17 cellular contexts compared by ENCODE assay signal in genomic region chr12:97283297-97283696, GRCh38.
DNase-seq lines count a peak whose midpoint lies in the region; ATAC-seq and TF ChIP-seq lines count a peak whose summit lies in the region.
"Had no signal": no experiment of that assay in that cellular context is flagged by ENCODE, and none has a peak within 500 bp of the region (broad histone marks: within the 10 kb centered on the region; RNA-seq: fewer than 3 reads in every experiment).

No MANE protein-coding gene starts in this region.

- H3K9me3 ChIP-seq in HCT116 (ENCODE audit: control insufficient read depth in 1 of 2, insufficient read depth in 1 of 2, low read depth in 1 of 2, low read length in 2 of 2) (no peaks in the 10 kb centered on the region), T-helper 17 cell (ENCODE audit: control insufficient read depth, low read length, poor library complexity, severe bottlenecking) (no peaks in the 10 kb centered on the region)

- H3K27me3 Mint-ChIP-seq in activated naive CD4-positive, alpha-beta T cell treated with anti-CD3 and anti-CD28 coated beads for 36 hours (ENCODE audit: low read depth) = peaks cover 7% of the 10 kb centered on the region
- peaks cover 34% of the 10 kb centered on the region for H3K27me3 Mint-ChIP-seq in T-helper 17 cell

- peak; percentile 31 for DNase-seq in activated naive CD4-positive, alpha-beta T cell treated with anti-CD3 and anti-CD28 coated beads for 36 hours
- DNase-seq in activated naive CD4-positive, alpha-beta T cell (lab: John Stamatoyannopoulos, UW) = no peak
- DNase-seq in HCT116 (ENCODE audit: low read depth, low spot score) (no peak), T-helper 17 cell (no peak), NCI-H226 (no peak)
- DNase-seq in stimulated activated CD8-positive, alpha-beta memory T cell treated with anti-CD3 and anti-CD28 coated beads, Interleukin-4, amount 100 ng/mL, for 48 hours = peak; percentile 27
- DNase-seq: activated CD8-positive, alpha-beta memory T cell treated with anti-CD3 and anti-CD28 coated beads, Interleukin-2, amount 10 ng/mL, durations not matched to agents 7 days and 5 days; activated naive CD8-positive, alpha-beta T cell treated with anti-CD3 and anti-CD28 coated beads, Interleukin-2, amount 50 U/mL, for 24 hours; AML-193; GM23248; midbrain; NCI-H187 treated with DMSO at 0.1 percent for 48 hours; psoas muscle; stimulated activated CD4-positive, alpha-beta T cell treated with anti-CD3 and anti-CD28 coated beads, Interleukin-4, amount 100 ng/mL, for 1 hour had no signal

- H3K4me1 ChIP-seq in HCT116 (ENCODE audit: control insufficient read depth in 1 of 2, insufficient read depth in 2 of 2, low read length in 2 of 2) = no peaks in the 10 kb centered on the region
- H3K4me1 ChIP-seq: psoas muscle had no signal

- no peaks in the 10 kb centered on the region for H3K79me2 ChIP-seq in HCT116 (ENCODE audit: insufficient read depth, low read length)

- H3K27ac ChIP-seq in HCT116 (ENCODE audit: low read depth, low read length) (no peak overlapping the region), VCaP (no peak overlapping the region)
- H3K27ac ChIP-seq: GM23248, psoas muscle had no signal

- intact Hi-C loops in activated naive CD4-positive, alpha-beta T cell treated with anti-CD3 and anti-CD28 coated beads for 36 hours (cut with micrococcal nuclease) = no loop called here
- intact Hi-C loops in HCT116 (cut with micrococcal nuclease) = no loop called here

- H3K4me3 ChIP-seq in HCT116 (replicated peaks in 1 of 2; ENCODE audit: low read depth in 1 of 2, low read length in 2 of 2) = no peak overlapping the region
- H3K4me3 ChIP-seq: GM23248, psoas muscle had no signal

- no peak overlapping the region for H3K4me3 Mint-ChIP-seq in activated naive CD4-positive, alpha-beta T cell treated with anti-CD3 and anti-CD28 coated beads for 36 hours
- no peak overlapping the region for H3K4me3 Mint-ChIP-seq in T-helper 17 cell
- H3K4me3 Mint-ChIP-seq: activated CD8-positive, alpha-beta memory T cell treated with anti-CD3 and anti-CD28 coated beads, Interleukin-2, amount 10 ng/mL, durations not matched to agents 7 days and 5 days; activated naive CD8-positive, alpha-beta T cell treated with anti-CD3 and anti-CD28 coated beads, Interleukin-2, amount 50 U/mL, for 24 hours; stimulated activated naive CD8-positive, alpha-beta T cell treated with anti-CD3 and anti-CD28 coated beads, Interleukin-15, Interleukin-2, amounts not matched to agents 100 ng/mL and 50 ng/mL, for 24 hours had no signal

- ATAC-seq in HCT116 = no peak
- no peak for ATAC-seq in HG03159 (IDR thresholded peaks at IDR 0.05; ENCODE audit: unreplicated experiment)
- no peak for ATAC-seq in T-helper 17 cell
- ATAC-seq: activated CD8-positive, alpha-beta memory T cell treated with anti-CD3 and anti-CD28 coated beads, Interleukin-2, amount 10 ng/mL, durations not matched to agents 7 days and 5 days; activated naive CD8-positive, alpha-beta T cell treated with anti-CD3 and anti-CD28 coated beads, Interleukin-2, amount 50 U/mL, for 24 hours; psoas muscle had no signal

- no peaks in the 10 kb centered on the region for H3K9me3 Mint-ChIP-seq in activated naive CD4-positive, alpha-beta T cell treated with anti-CD3 and anti-CD28 coated beads for 36 hours
- H3K9me3 Mint-ChIP-seq: activated naive CD8-positive, alpha-beta T cell treated with anti-CD3 and anti-CD28 coated beads, Interleukin-2, amount 50 U/mL, for 24 hours; stimulated activated naive CD8-positive, alpha-beta T cell treated with anti-CD3 and anti-CD28 coated beads, Interleukin-15, Interleukin-2, amounts not matched to agents 100 ng/mL and 50 ng/mL, for 24 hours had no signal

- H3K4me2 ChIP-seq in HCT116 (ENCODE audit: low read length) = no peak overlapping the region

- TF ChIP-seq CTCF in HCT116 (IDR thresholded peaks at IDR 0.05 in 2 of 3, conservative IDR thresholded peaks at IDR 0.05 in 1 of 3; ENCODE audit: borderline replicate concordance in 1 of 3, insufficient read depth in 1 of 3, low read depth in 2 of 3, low read length in 2 of 3) (peak; percentile 13 to 41 (median 17); a peak in 3 of 6 replicates), VCaP (conservative IDR thresholded peaks at IDR 0.05) (peak; percentile 45)

- H4K20me1 ChIP-seq in HCT116 (ENCODE audit: insufficient read depth) = no peaks in the 10 kb centered on the region

- no peaks in the 10 kb centered on the region for H3K9me2 ChIP-seq in HCT116 (ENCODE audit: insufficient read depth)

- POLR2A ChIA-PET in HCT116 (lab: Charles Lee) = no interaction called here

- no TSS peak for BruUV-seq in HCT116 (replicated peaks; lab: Mats Ljungman, UMichigan)

- no peak overlapping the region for H3K9ac ChIP-seq in HCT116 (ENCODE audit: low read length)
- H3K9ac ChIP-seq: GM23248 had no signal

- H3K36me3 ChIP-seq in HCT116 (ENCODE audit: control insufficient read depth in 1 of 2, insufficient read depth in 2 of 2, low read length in 2 of 2) = no peaks in the 10 kb centered on the region

- no peak overlapping the region for H3K27ac Mint-ChIP-seq in activated naive CD4-positive, alpha-beta T cell treated with anti-CD3 and anti-CD28 coated beads for 36 hours
- H3K27ac Mint-ChIP-seq in T-helper 17 cell = no peak overlapping the region
- H3K27ac Mint-ChIP-seq: activated CD8-positive, alpha-beta memory T cell treated with anti-CD3 and anti-CD28 coated beads, Interleukin-2, amount 10 ng/mL, durations not matched to agents 7 days and 5 days; activated naive CD8-positive, alpha-beta T cell treated with anti-CD3 and anti-CD28 coated beads, Interleukin-2, amount 50 U/mL, for 24 hours; stimulated activated naive CD8-positive, alpha-beta T cell treated with anti-CD3 and anti-CD28 coated beads, Interleukin-15, Interleukin-2, amounts not matched to agents 100 ng/mL and 50 ng/mL, for 24 hours had no signal

- no peak for TF ChIP-seq POLR2A in HCT116 (IDR thresholded peaks at IDR 0.05; ENCODE audit: borderline replicate concordance, extremely low read depth, insufficient read depth, insufficient read length)

- TF ChIP-seq RAD21 in HCT116 (IDR thresholded peaks at IDR 0.05; ENCODE audit: low read depth) = no peak

- no peaks in the 10 kb centered on the region for H3K27me3 ChIP-seq in HCT116 (ENCODE audit: insufficient read depth, low read length)

- no peaks in the 10 kb centered on the region for H3K4me1 Mint-ChIP-seq in activated naive CD4-positive, alpha-beta T cell treated with anti-CD3 and anti-CD28 coated beads for 36 hours (ENCODE audit: low read depth)
- H3K4me1 Mint-ChIP-seq in T-helper 17 cell = no peaks in the 10 kb centered on the region
- H3K4me1 Mint-ChIP-seq: activated CD8-positive, alpha-beta memory T cell treated with anti-CD3 and anti-CD28 coated beads, Interleukin-2, amount 10 ng/mL, durations not matched to agents 7 days and 5 days; activated naive CD8-positive, alpha-beta T cell treated with anti-CD3 and anti-CD28 coated beads, Interleukin-2, amount 50 U/mL, for 24 hours had no signal

- no peaks in the 10 kb centered on the region for H3K36me3 Mint-ChIP-seq in activated naive CD4-positive, alpha-beta T cell treated with anti-CD3 and anti-CD28 coated beads for 36 hours (ENCODE audit: low read depth)
- no peaks in the 10 kb centered on the region for H3K36me3 Mint-ChIP-seq in T-helper 17 cell (ENCODE audit: low read depth)
- H3K36me3 Mint-ChIP-seq: activated CD8-positive, alpha-beta memory T cell treated with anti-CD3 and anti-CD28 coated beads, Interleukin-2, amount 10 ng/mL, durations not matched to agents 7 days and 5 days had no signal

- RAD21 ChIA-PET in HCT116 (lab: Charles Lee; ENCODE audit: low non-redundant PET in 1 of 2, low total read pairs in 2 of 2, uncharacterized antibody in 2 of 2, unreplicated experiment in 2 of 2) = no interaction called here

- CTCF ChIA-PET in activated naive CD4-positive, alpha-beta T cell treated with anti-CD3 and anti-CD28 coated beads for 36 hours (lab: Charles Lee) = interaction anchor here (1.2 to 1.6 kb wide), 2 partner anchors 15 to 26 kb away, joined by 3 to 7 read pairs; no protein-coding TSS in a partner anchor
- CTCF ChIA-PET in HCT116 (lab: Charles Lee) = no interaction called here

- H2AFZ ChIP-seq in HCT116 (ENCODE audit: low read depth, low read length, poor library complexity, severe bottlenecking) = no peak overlapping the region
- H2AFZ ChIP-seq: GM23248 had no signal

TF ChIP-seq in HCT116, 20 proteins besides CTCF, POLR2A, EP300 and RAD21:
- TF ChIP-seq MAX (IDR thresholded peaks at IDR 0.05) = no peak
- no peak for TF ChIP-seq POLR2AphosphoS5 (IDR thresholded peaks at IDR 0.05; ENCODE audit: low read depth, low read length)

Comparison
In these comparisons a context has a peak if more than half of its experiments do, and no peak if none do; other contexts are left out.
1. DNase-seq: peak in activated naive CD4-positive, alpha-beta T cell treated with anti-CD3 and anti-CD28 coated beads for 36 hours (single experiment) and stimulated activated CD8-positive, alpha-beta memory T cell treated with anti-CD3 and anti-CD28 coated beads, Interleukin-4, amount 100 ng/mL, for 48 hours (single experiment); none in activated naive CD4-positive, alpha-beta T cell (0 of 4), HCT116 (single experiment), T-helper 17 cell (0 of 3) and NCI-H226 (single experiment).